Comparison of ENCODE assay signal across 30 cellular contexts in genomic region chr6:105764318-105764717, GRCh38.
"Had no signal": no experiment of that assay in that cellular context is flagged by ENCODE, and none has a peak within 500 bp of the region (broad histone marks: within the 10 kb centered on the region; RNA-seq: fewer than 3 reads in every experiment).

No MANE protein-coding gene starts in this region.

- H3K27ac ChIP-seq: ascending aorta, body of pancreas, breast epithelium, WERI-Rb-1 had no signal

- H3K4me1 Mint-ChIP-seq: activated naive CD4-positive, alpha-beta T cell treated with anti-CD3 and anti-CD28 coated beads, Interleukin-2, amount 50 U/mL, for 24 hours had no signal

- H3K9me3 ChIP-seq: ascending aorta, body of pancreas, breast epithelium, MG63 had no signal

- H3K36me3 Mint-ChIP-seq: activated naive CD4-positive, alpha-beta T cell treated with anti-CD3 and anti-CD28 coated beads, Interleukin-2, amount 50 U/mL, for 24 hours; activated naive CD8-positive, alpha-beta T cell treated with anti-CD3 and anti-CD28 coated beads, Interleukin-2, amount 10 ng/mL, durations not matched to agents 7 days and 5 days had no signal

- H3K27me3 ChIP-seq: ascending aorta, body of pancreas, breast epithelium, MG63 had no signal

- H3K27ac Mint-ChIP-seq: activated CD8-positive, alpha-beta T cell treated with anti-CD3 and anti-CD28 coated beads, Interleukin-2, amount 10 ng/mL, durations not matched to agents 7 days and 5 days; activated naive CD4-positive, alpha-beta T cell treated with anti-CD3 and anti-CD28 coated beads, Interleukin-2, amount 50 U/mL, for 24 hours; activated naive CD8-positive, alpha-beta T cell treated with anti-CD3 and anti-CD28 coated beads, Interleukin-2, amount 10 ng/mL, durations not matched to agents 7 days and 5 days; activated T-cell treated with anti-CD3 and anti-CD28 coated beads, Interleukin-2, amount 50 U/mL, for 24 hours; activated T-helper 2 cell treated with anti-CD3 and anti-CD28 coated beads, Interferon-gamma antibody, Interleukin-2, Interleukin-4, amounts not matched to agents 10 μg/mL and 5 μg/mL and 100 μg/mL, durations not matched to agents 14 hours and 24 hours and 36 hours had no signal

- H3K4me3 ChIP-seq: ascending aorta, body of pancreas, breast epithelium, MG63 had no signal

- H3K9me3 Mint-ChIP-seq: activated naive CD4-positive, alpha-beta T cell treated with anti-CD3 and anti-CD28 coated beads, Interleukin-2, amount 50 U/mL, for 24 hours; activated T-cell treated with anti-CD3 and anti-CD28 coated beads, Interleukin-2, amount 50 U/mL, for 24 hours; activated T-helper 2 cell treated with anti-CD3 and anti-CD28 coated beads, Interferon-gamma antibody, Interleukin-2, Interleukin-4, amounts not matched to agents 10 μg/mL and 5 μg/mL and 100 μg/mL, durations not matched to agents 14 hours and 24 hours and 36 hours had no signal

- H3K27me3 Mint-ChIP-seq: activated naive CD4-positive, alpha-beta T cell treated with anti-CD3 and anti-CD28 coated beads, Interleukin-2, amount 50 U/mL, for 24 hours had no signal

- H3K4me1 ChIP-seq: ascending aorta, breast epithelium had no signal

- DNase-seq: activated CD4-positive, alpha-beta T cell treated with anti-CD3 and anti-CD28 coated beads for 1 hour; activated CD4-positive, alpha-beta T cell treated with anti-CD3 and anti-CD28 coated beads for 48 hours; activated CD4-positive, alpha-beta T cell treated with anti-CD3 and anti-CD28 coated beads, Interleukin-2, amount 50 U/mL, for 48 hours; activated CD4-positive, CD25-positive, alpha-beta regulatory T cell; activated CD8-positive, alpha-beta T cell treated with anti-CD3 and anti-CD28 coated beads, Interleukin-2, amount 10 ng/mL, durations not matched to agents 7 days and 5 days; activated gamma-delta T cell; activated naive CD4-positive, alpha-beta T cell treated with Interleukin-2 at 50 U/mL for 16 hours; activated naive CD8-positive, alpha-beta T cell treated with anti-CD3 and anti-CD28 coated beads, Interleukin-2, amount 10 ng/mL, durations not matched to agents 7 days and 5 days; activated T-cell treated with anti-CD3 and anti-CD28 coated beads, Interleukin-2, amount 50 U/mL, for 24 hours; amygdala; body of pancreas; Karpas-422; KBM-7; MG63; NCI-H1048; NCI-H1105 treated with DMSO at 0.1 percent for 48 hours; NCI-H1436 treated with DMSO at 0.1 percent for 48 hours; NCI-H1694 treated with DMSO at 0.1 percent for 48 hours; NCI-H2029; NCI-H510A; NCI-H526; NCI-H748 treated with DMSO at 0.1 percent for 48 hours; NK-92 treated with Interleukin-12 subunit alpha and Interleukin-12 subunit beta, amount 100 ng/mL, for 24 hours; Right ventricle myocardium superior; T1000; WERI-Rb-1 had no signal

- ATAC-seq: activated CD8-positive, alpha-beta T cell treated with anti-CD3 and anti-CD28 coated beads, Interleukin-2, amount 10 ng/mL, durations not matched to agents 7 days and 5 days; body of pancreas had no signal

- H3K36me3 ChIP-seq: ascending aorta, breast epithelium, MG63, WERI-Rb-1 had no signal

- H3K4me3 Mint-ChIP-seq: activated CD8-positive, alpha-beta T cell treated with anti-CD3 and anti-CD28 coated beads, Interleukin-2, amount 10 ng/mL, durations not matched to agents 7 days and 5 days; activated naive CD4-positive, alpha-beta T cell treated with anti-CD3 and anti-CD28 coated beads, Interleukin-2, amount 50 U/mL, for 24 hours; activated naive CD8-positive, alpha-beta T cell treated with anti-CD3 and anti-CD28 coated beads, Interleukin-2, amount 10 ng/mL, durations not matched to agents 7 days and 5 days; activated T-cell treated with anti-CD3 and anti-CD28 coated beads, Interleukin-2, amount 50 U/mL, for 24 hours had no signal
